21 cellular contexts compared by ENCODE assay signal in genomic region chr1:28067523-28068090, GRCh38. TPM values are rescaled to one million over a fixed set of nuclear protein-coding genes. Genes with fewer than 3 reads are reported as not detected.
DNase-seq lines count a peak whose midpoint lies in the region; ATAC-seq and TF ChIP-seq lines count a peak whose summit lies in the region.
"Had no signal": no experiment of that assay in that cellular context is flagged by ENCODE, and none has a peak within 500 bp of the region (broad histone marks: within the 10 kb centered on the region; RNA-seq: fewer than 3 reads in every experiment).

No MANE protein-coding gene starts in this region.

- H3K27me3 ChIP-seq in GM23248 (replicated peaks; ENCODE audit: insufficient read depth) = no peaks in the 10 kb centered on the region
- H3K27me3 ChIP-seq in SK-N-SH (ENCODE audit: insufficient read depth) = no peaks in the 10 kb centered on the region
- H3K27me3 ChIP-seq in left lung = no peaks in the 10 kb centered on the region
- H3K27me3 ChIP-seq: BE2C, foreskin keratinocyte, transverse colon had no signal

- peaks cover 1% of the 10 kb centered on the region for H3K36me3 Mint-ChIP-seq in progenitor cell of endocrine pancreas (ENCODE audit: insufficient read depth)
- H3K36me3 Mint-ChIP-seq: natural killer cell had no signal

- H3F3A ChIP-seq in GM23248 (ENCODE audit: insufficient read depth) = peaks cover 23% of the 10 kb centered on the region; the same call in 1 of the 2 replicates
- peaks cover 47% of the 10 kb centered on the region for H3F3A ChIP-seq in SK-N-SH (replicated peaks; ENCODE audit: insufficient read depth)

- no peaks in the 10 kb centered on the region for H3K9me3 Mint-ChIP-seq in progenitor cell of endocrine pancreas (ENCODE audit: low read depth)
- H3K9me3 Mint-ChIP-seq: activated T-helper 2 cell treated with anti-CD3 and anti-CD28 coated beads, Interferon-gamma antibody, Interleukin-2, Interleukin-4, amounts not matched to agents 10 μg/mL and 5 μg/mL and 100 μg/mL, durations not matched to agents 14 hours and 24 hours and 36 hours; memory B cell; natural killer cell had no signal

- no peak for TF ChIP-seq CTCF in SK-N-SH (IDR thresholded peaks at IDR 0.05)
- TF ChIP-seq CTCF in progenitor cell of endocrine pancreas (IDR thresholded peaks at IDR 0.05; ENCODE audit: unreplicated experiment) = no peak
- TF ChIP-seq CTCF in left lung (IDR thresholded peaks at IDR 0.05) = no peak

- TF ChIP-seq EP300 in SK-N-SH (IDR thresholded peaks at IDR 0.05; ENCODE audit: borderline replicate concordance in 1 of 2, low read depth in 1 of 2, low read length in 1 of 2) = no peak

- H3K9ac ChIP-seq in GM23248 (no peak overlapping the region), SK-N-SH (peak overlapping the region; percentile 7; the same call in 1 of the 2 replicates)

- peaks cover 96% of the 10 kb centered on the region for H3K79me2 ChIP-seq in GM23248 (ENCODE audit: insufficient read depth)
- peaks cover 86% of the 10 kb centered on the region for H3K79me2 ChIP-seq in SK-N-SH (ENCODE audit: insufficient read depth)

- POLR2A ChIA-PET in SK-N-SH (lab: Yijun Ruan, JAX) = no interaction called here

- DNase-seq in GM23248 (peak; percentile 21), SK-N-SH (no peak), epithelial cell of prostate (ENCODE audit: low read depth, low spot score) (no peak), progenitor cell of endocrine pancreas (ENCODE audit: low spot score, unreplicated experiment) (no peak), left lung (no peak), HPDE6-E6E7 (ENCODE audit: extremely low spot score) (no peak)
- DNase-seq: activated CD4-positive, alpha-beta T cell treated with anti-CD3 and anti-CD28 coated beads for 36 hours; BE2C; Caco-2; effector CD8-positive, alpha-beta T cell; foreskin keratinocyte; hypothalamus; MM.1S; natural killer cell; NCI-H1694; NCI-H226; stimulated activated naive CD4-positive, alpha-beta T cell treated with Interleukin-2 at 50 U/mL for 16 hours; transverse colon had no signal

- H4K20me1 ChIP-seq in GM23248 (ENCODE audit: insufficient read depth) = no peaks in the 10 kb centered on the region
- H4K20me1 ChIP-seq in SK-N-SH (ENCODE audit: insufficient read depth) = no peaks in the 10 kb centered on the region

- CTCF ChIA-PET in SK-N-SH (lab: Yijun Ruan, JAX) = interaction anchor here (0.7 to 1.2 kb wide), 2 partner anchors 24 to 1597 kb away, joined by 3 read pairs; no protein-coding TSS in a partner anchor

- H3K4me1 Mint-ChIP-seq in progenitor cell of endocrine pancreas (ENCODE audit: low read depth) = peaks cover 4% of the 10 kb centered on the region

- H2AFZ ChIP-seq in GM23248 (peak overlapping the region; percentile 32; the same call in 1 of the 2 replicates), SK-N-SH (ENCODE audit: low read depth) (no peak overlapping the region)

- peak overlapping the region; percentile 52 for H3K27ac Mint-ChIP-seq in progenitor cell of endocrine pancreas
- H3K27ac Mint-ChIP-seq: activated CD4-positive, alpha-beta T cell treated with anti-CD3 and anti-CD28 coated beads for 36 hours; activated T-helper 2 cell treated with anti-CD3 and anti-CD28 coated beads, Interferon-gamma antibody, Interleukin-2, Interleukin-4, amounts not matched to agents 10 μg/mL and 5 μg/mL and 100 μg/mL, durations not matched to agents 14 hours and 24 hours and 36 hours had no signal

- no peak overlapping the region for H3K4me3 Mint-ChIP-seq in progenitor cell of endocrine pancreas (ENCODE audit: low read depth)
- H3K4me3 Mint-ChIP-seq: activated CD4-positive, alpha-beta T cell treated with anti-CD3 and anti-CD28 coated beads for 36 hours; memory B cell; natural killer cell had no signal

- H3K4me3 ChIP-seq in GM23248 (no peak overlapping the region), SK-N-SH (ENCODE audit: low read depth in 2 of 2, low read length in 1 of 2) (no peak overlapping the region), left lung (no peak overlapping the region)
- H3K4me3 ChIP-seq: transverse colon had no signal

- in situ Hi-C loops in GM23248 (cut with MboI) = no loop called here

- no peak overlapping the region for H3K27ac ChIP-seq in GM23248
- H3K27ac ChIP-seq in SK-N-SH (ENCODE audit: low read depth in 2 of 2, low read length in 1 of 2) = peak overlapping the region in 1 of 2 experiments; percentile 89; a peak in 3 of 4 replicates
- H3K27ac ChIP-seq in epithelial cell of prostate = peak overlapping the region; percentile 75
- H3K27ac ChIP-seq in left lung = no peak overlapping the region
- H3K27ac ChIP-seq: transverse colon had no signal

- no peaks in the 10 kb centered on the region for H3K9me3 ChIP-seq in GM23248 (ENCODE audit: low read depth)
- no peaks in the 10 kb centered on the region for H3K9me3 ChIP-seq in SK-N-SH
- no peaks in the 10 kb centered on the region for H3K9me3 ChIP-seq in left lung
- H3K9me3 ChIP-seq: BE2C, Caco-2, transverse colon had no signal

- H3K4me1 ChIP-seq in GM23248 (ENCODE audit: insufficient read depth) (peaks cover 37% of the 10 kb centered on the region), SK-N-SH (ENCODE audit: control insufficient read depth in 1 of 2, insufficient read depth in 2 of 2, low read depth in 1 of 2, low read length in 1 of 2) (peaks cover 0 to 27% of the 10 kb centered on the region in 2 experiments; a peak in 2 of 4 replicates), left lung (peaks cover 0 to 44% of the 10 kb centered on the region in 2 donors)
- H3K4me1 ChIP-seq: BE2C, Caco-2 had no signal

- ATAC-seq in left lung = no peak
- no peak for ATAC-seq in HG03457 (IDR thresholded peaks at IDR 0.05; ENCODE audit: unreplicated experiment)
- ATAC-seq: activated CD4-positive, alpha-beta T cell treated with anti-CD3 and anti-CD28 coated beads for 36 hours; foreskin keratinocyte; natural killer cell had no signal

- H3K27me3 Mint-ChIP-seq in progenitor cell of endocrine pancreas = no peaks in the 10 kb centered on the region
- H3K27me3 Mint-ChIP-seq: activated CD4-positive, alpha-beta T cell treated with anti-CD3 and anti-CD28 coated beads for 36 hours; memory B cell had no signal

- 27 to 38% methylated on average over 2 of the region's 2 CpGs for WGBS in GM23248 (ENCODE audit: low coverage in 1 of 2, low lambda C conversion rate in 2 of 2, missing lambda C conversion rate in 2 of 2), 2 experiments
- 56% methylated on average over 2 of the region's 2 CpGs for WGBS in SK-N-SH (ENCODE audit: low lambda C conversion rate)

- TF ChIP-seq RAD21 in SK-N-SH (IDR thresholded peaks at IDR 0.05; ENCODE audit: low read length) = no peak

- H3K4me2 ChIP-seq in GM23248 (ENCODE audit: unreplicated experiment) (peak overlapping the region; percentile 6), SK-N-SH (peak overlapping the region; percentile 76; the same call in 1 of the 2 replicates)

- H3K9me2 ChIP-seq in GM23248 (ENCODE audit: insufficient read depth) = no peaks in the 10 kb centered on the region
- no peaks in the 10 kb centered on the region for H3K9me2 ChIP-seq in SK-N-SH

- intact Hi-C loops in left lung (cut with DNase I) = no loop called here

- H3K36me3 ChIP-seq in GM23248 (ENCODE audit: low read depth) = no peaks in the 10 kb centered on the region
- peaks cover 0 to 8% of the 10 kb centered on the region in 2 experiments for H3K36me3 ChIP-seq in SK-N-SH (replicated peaks in 1 of 2; ENCODE audit: control insufficient read depth in 1 of 2, insufficient read depth in 2 of 2, low read length in 1 of 2)
- H3K36me3 ChIP-seq in left lung = peaks cover 0 to 9% of the 10 kb centered on the region in 2 donors
- H3K36me3 ChIP-seq: BE2C, transverse colon had no signal

TF ChIP-seq in SK-N-SH, 30 proteins besides CTCF, POLR2A, EP300 and RAD21:
- TF ChIP-seq FOXM1 (IDR thresholded peaks at IDR 0.05; ENCODE audit: low read depth) = no peak
- TF ChIP-seq TAF1 (IDR thresholded peaks at IDR 0.05; ENCODE audit: borderline replicate concordance, low read depth, low read length) = no peak
- no peak for TF ChIP-seq GATA2 (CRISPR knock-in tag; IDR thresholded peaks at IDR 0.05)
- no peak for TF ChIP-seq MXI1 (IDR thresholded peaks at IDR 0.05; ENCODE audit: low read depth, low read length)
TF ChIP-seq in SK-N-SH: peak in this region for 0.

RNA-seq across cellular contexts. Expression of gene EYA3, which starts 20.8 kb away (rescaled TPM):
- 16.9 and 19.2 TPM in 2 replicates for total RNA-seq in GM23248 (2014; rRNA removed; shearing (Covaris generic))
- polyA plus RNA-seq in GM23248 (2016; fragmentation: Nextera tagmentation; extraction: Ambion mirVana) (8.6 and 9.1 TPM in 2 replicates), SK-N-SH (2012; rRNA removed) (6.5 and 9.8 TPM in 2 replicates)
- polyA plus RNA-seq in SK-N-SH (2012; cell fraction: cytosol; rRNA removed) = 6.9 and 7.3 TPM in 2 replicates
- 11.6 and 19.5 TPM in 2 replicates for polyA plus RNA-seq in SK-N-SH (2012; cell fraction: nucleus; rRNA removed)
- total RNA-seq in progenitor cell of endocrine pancreas (41.3 and 42.5 TPM in 2 replicates), left lung (10 to 100 TPM; 22.9 to 28.4 TPM)
